Comparison of ENCODE assay signal across 10 cellular contexts in the genomic region with DNA sequence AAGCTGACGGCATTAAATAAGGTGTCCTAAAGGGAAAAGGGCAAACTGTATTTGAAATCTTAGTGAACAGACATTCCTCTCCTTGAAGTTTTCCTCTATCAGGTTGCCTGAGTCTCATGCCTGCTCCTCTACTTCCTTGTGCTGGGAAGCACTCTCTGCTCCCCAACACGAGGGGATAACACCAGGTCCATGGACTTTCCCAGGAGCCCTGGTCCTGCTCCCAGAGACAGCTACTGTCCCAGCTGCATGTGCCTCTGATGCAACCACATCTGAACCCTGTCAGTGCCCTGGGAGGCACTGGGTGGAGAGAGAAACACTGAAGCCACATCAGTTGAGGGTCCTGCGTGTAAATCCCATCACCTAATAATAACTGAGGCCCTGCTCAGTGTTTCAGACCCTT. TPM values are rescaled to one million over a fixed set of nuclear protein-coding genes. Genes with fewer than 3 reads are reported as not detected.
DNase-seq lines count a peak whose midpoint lies in the region; ATAC-seq and TF ChIP-seq lines count a peak whose summit lies in the region.
"Had no signal": no experiment of that assay in that cellular context is flagged by ENCODE, and none has a peak within 500 bp of the region (broad histone marks: within the 10 kb centered on the region; RNA-seq: fewer than 3 reads in every experiment).

No MANE protein-coding gene starts in this region.

- H3K36me3 Mint-ChIP-seq in activated CD4-positive, alpha-beta T cell treated with anti-CD3 and anti-CD28 coated beads, Interleukin-2, amount 10 ng/mL, durations not matched to agents 7 days and 5 days (ENCODE audit: low read depth): peaks cover 32% of the 10 kb centered on the region
- peaks cover 42 to 56% of the 10 kb centered on the region in 2 donors for H3K36me3 Mint-ChIP-seq in stimulated activated naive B cell treated with anti-CD40 and anti-IgM and Interleukin-4, amounts not matched to agents 10 μg/mL and 1 μg/mL and 100 μg/mL, for 72 hours

- ATAC-seq in left colon (peak; percentile 7), HG03378 (IDR thresholded peaks at IDR 0.05; ENCODE audit: unreplicated experiment) (no peak)
- ATAC-seq in stimulated activated naive B cell treated with anti-CD40 and anti-IgM and Interleukin-4, amounts not matched to agents 10 μg/mL and 1 μg/mL and 100 μg/mL, for 72 hours (replicated peaks): no peak

- peak overlapping the region; percentile 64 for H3K27ac ChIP-seq in VCaP

- no peak for DNase-seq in activated CD4-positive, alpha-beta T cell treated with anti-CD3 and anti-CD28 coated beads, Interleukin-2, amount 10 ng/mL, durations not matched to agents 7 days and 5 days
- no peak for DNase-seq in activated CD4-positive, alpha-beta T cell treated with anti-CD3 and anti-CD28 coated beads for 48 hours
- DNase-seq in left colon (peak in 1 of 2 donors; percentile 24), NCI-H82 (lab: John Stamatoyannopoulos, UW) (no peak), hypothalamus (lab: John Stamatoyannopoulos, UW) (no peak)
- no peak for DNase-seq in stimulated activated naive B cell treated with anti-CD40 and anti-IgM and Interleukin-4, amounts not matched to agents 10 μg/mL and 1 μg/mL and 100 μg/mL, for 72 hours

- CTCF ChIA-PET in activated CD4-positive, alpha-beta T cell treated with anti-CD3 and anti-CD28 coated beads, Interleukin-2, amount 10 ng/mL, durations not matched to agents 7 days and 5 days (lab: Charles Lee): interaction anchor here (0.6 to 10.9 kb wide), 8 partner anchors 9 to 221 kb away, joined by 3 to 91 read pairs (median 14); a partner anchor contains a TSS

- H3K27me3 Mint-ChIP-seq in activated CD4-positive, alpha-beta T cell treated with anti-CD3 and anti-CD28 coated beads, Interleukin-2, amount 10 ng/mL, durations not matched to agents 7 days and 5 days: no peaks in the 10 kb centered on the region
- no peaks in the 10 kb centered on the region for H3K27me3 Mint-ChIP-seq in stimulated activated naive B cell treated with anti-CD40 and anti-IgM and Interleukin-4, amounts not matched to agents 10 μg/mL and 1 μg/mL and 100 μg/mL, for 72 hours

- H3K4me1 Mint-ChIP-seq in activated CD4-positive, alpha-beta T cell treated with anti-CD3 and anti-CD28 coated beads, Interleukin-2, amount 10 ng/mL, durations not matched to agents 7 days and 5 days: peaks cover 78% of the 10 kb centered on the region
- H3K4me1 Mint-ChIP-seq in stimulated activated naive B cell treated with anti-CD40 and anti-IgM and Interleukin-4, amounts not matched to agents 10 μg/mL and 1 μg/mL and 100 μg/mL, for 72 hours: peaks cover 32 to 60% of the 10 kb centered on the region in 2 donors

- POLR2A ChIA-PET in activated CD4-positive, alpha-beta T cell treated with anti-CD3 and anti-CD28 coated beads, Interleukin-2, amount 10 ng/mL, durations not matched to agents 7 days and 5 days (lab: Charles Lee): no interaction called here

- peak overlapping the region; percentile 59 for H3K4me3 Mint-ChIP-seq in activated CD4-positive, alpha-beta T cell treated with anti-CD3 and anti-CD28 coated beads, Interleukin-2, amount 10 ng/mL, durations not matched to agents 7 days and 5 days
- no peak overlapping the region for H3K4me3 Mint-ChIP-seq in stimulated activated naive B cell treated with anti-CD40 and anti-IgM and Interleukin-4, amounts not matched to agents 10 μg/mL and 1 μg/mL and 100 μg/mL, for 72 hours

- intact Hi-C loops in left colon (cut with DNase I, micrococcal nuclease): no loop called here

- H3K27ac Mint-ChIP-seq in activated CD4-positive, alpha-beta T cell treated with anti-CD3 and anti-CD28 coated beads, Interleukin-2, amount 10 ng/mL, durations not matched to agents 7 days and 5 days: peak overlapping the region; percentile 93
- H3K27ac Mint-ChIP-seq in stimulated activated naive B cell treated with anti-CD40 and anti-IgM and Interleukin-4, amounts not matched to agents 10 μg/mL and 1 μg/mL and 100 μg/mL, for 72 hours: peak overlapping the region; percentile 31

- H3K9me3 Mint-ChIP-seq in activated CD4-positive, alpha-beta T cell treated with anti-CD3 and anti-CD28 coated beads, Interleukin-2, amount 10 ng/mL, durations not matched to agents 7 days and 5 days: no peaks in the 10 kb centered on the region
- H3K9me3 Mint-ChIP-seq in stimulated activated naive B cell treated with anti-CD40 and anti-IgM and Interleukin-4, amounts not matched to agents 10 μg/mL and 1 μg/mL and 100 μg/mL, for 72 hours: no peaks in the 10 kb centered on the region

- TF ChIP-seq CTCF in VCaP (conservative IDR thresholded peaks at IDR 0.05): no peak

RNA-seq across cellular contexts. Expression of a gene that starts 7.4 kb away (rescaled TPM):
- total RNA-seq in activated CD4-positive, alpha-beta T cell treated with anti-CD3 and anti-CD28 coated beads, Interleukin-2, amount 10 ng/mL, durations not matched to agents 7 days and 5 days: under 1 TPM; 0.55 to 0.65 TPM
- under 1 TPM in 1 of 2 donors, not detected in 1; 0.42 TPM for total RNA-seq in left colon
- total RNA-seq: A673, ascending aorta had no signal

RNA-seq across cellular contexts. Expression of a gene that starts 20.1 kb away (rescaled TPM):
- 10 to 100 TPM; 47.5 to 58.4 TPM for total RNA-seq in activated CD4-positive, alpha-beta T cell treated with anti-CD3 and anti-CD28 coated beads, Interleukin-2, amount 10 ng/mL, durations not matched to agents 7 days and 5 days
- 100 to 1,000 TPM; 128 to 150 TPM for total RNA-seq in left colon

RNA-seq across cellular contexts. Expression of a gene that starts 20.9 kb away (rescaled TPM):
- 100 to 1,000 TPM; 117 to 119 TPM for total RNA-seq in activated CD4-positive, alpha-beta T cell treated with anti-CD3 and anti-CD28 coated beads, Interleukin-2, amount 10 ng/mL, durations not matched to agents 7 days and 5 days
- total RNA-seq in left colon: 10 to 100 TPM; 37.8 to 53.9 TPM

RNA-seq across cellular contexts. Expression of a gene that starts 27.5 kb away (rescaled TPM):
- 10 to 100 TPM; 82.2 to 92.7 TPM for total RNA-seq in activated CD4-positive, alpha-beta T cell treated with anti-CD3 and anti-CD28 coated beads, Interleukin-2, amount 10 ng/mL, durations not matched to agents 7 days and 5 days
- 1 to 10 TPM; 2.9 to 9.3 TPM for total RNA-seq in left colon
